ENCODE assay signal across 8 cellular contexts in the genomic region with DNA sequence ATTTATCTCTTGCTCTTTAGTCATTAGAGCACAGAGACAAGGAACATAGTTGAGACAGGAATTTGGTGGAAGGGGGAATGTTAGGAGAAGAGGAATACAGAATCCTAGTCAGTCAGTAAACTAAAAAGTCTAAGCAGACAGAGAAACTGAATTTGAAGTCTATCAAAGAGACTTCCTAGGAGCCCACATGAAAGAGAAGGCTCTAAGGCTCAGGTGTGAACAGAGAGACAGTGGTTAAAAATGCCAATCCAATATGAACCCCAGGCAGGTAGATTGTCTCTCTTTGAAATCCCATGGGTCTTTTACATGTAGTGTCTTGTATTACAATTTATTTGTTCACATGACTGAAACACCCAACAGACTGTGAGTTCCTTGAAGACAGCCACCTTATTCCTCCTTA.
"Had no signal": no experiment of that assay in that cellular context is flagged by ENCODE, and none has a peak within 500 bp of the region (broad histone marks: within the 10 kb centered on the region; RNA-seq: fewer than 3 reads in every experiment).

No MANE protein-coding gene starts in this region.

- H3K4me3 ChIP-seq: K562 had no signal

- DNase-seq: IMR-90, KBM-7, KG1 had no signal

- H3K27ac Mint-ChIP-seq: IgD-negative memory B cell had no signal

- H3K4me3 Mint-ChIP-seq: IgD-negative memory B cell had no signal

- H3K27me3 Mint-ChIP-seq: IgD-negative memory B cell had no signal

- ATAC-seq: HepG2, K562 had no signal

- H3K27ac ChIP-seq: HL-60 had no signal

- FAIRE-seq: HepG2, HTR-8/SVneo, K562 had no signal

- H3K4me1 Mint-ChIP-seq: IgD-negative memory B cell had no signal

- H3K36me3 Mint-ChIP-seq: IgD-negative memory B cell had no signal
